ENCODE assay signal across 8 cellular contexts in genomic region chr11:124746621-124747243, GRCh38. TPM values are rescaled to one million over a fixed set of nuclear protein-coding genes. Genes with fewer than 3 reads are reported as not detected.
DNase-seq lines count a peak whose midpoint lies in the region; ATAC-seq and TF ChIP-seq lines count a peak whose summit lies in the region.

No MANE protein-coding gene starts in this region.

- TF ChIP-seq CTCF in Calu3 (IDR thresholded peaks at IDR 0.05; ENCODE audit: unreplicated experiment): peak; percentile 34
- peak; percentile 69 for TF ChIP-seq CTCF in astrocyte of the spinal cord (IDR thresholded peaks at IDR 0.05; ENCODE audit: low read depth, low read length)

- H3K9ac ChIP-seq in HUES48 (ENCODE audit: low read depth, low read length): no peak overlapping the region

- peaks cover 16% of the 10 kb centered on the region for H3K4me1 Mint-ChIP-seq in Calu3 (ENCODE audit: low read depth, unreplicated experiment)

- no peaks in the 10 kb centered on the region for H3K27me3 Mint-ChIP-seq in Calu3 (ENCODE audit: unreplicated experiment)

- H3K9me3 Mint-ChIP-seq in Calu3 (ENCODE audit: low read depth, unreplicated experiment): no peaks in the 10 kb centered on the region

- H3K27ac ChIP-seq in HUES48 (ENCODE audit: low read depth, low read length): peak overlapping the region; percentile 58

- no TSS peak for BruUV-seq in Calu3 (replicated peaks; lab: Mats Ljungman, UMichigan)

- CTCF ChIA-PET in Calu3 (lab: Charles Lee): interaction anchor here (0.6 to 1.5 kb wide), 7 partner anchors 12 to 130 kb away, joined by 3 to 13 read pairs (median 5); partner anchors contain the start of gene ESAM

- DNase-seq in Calu3 (peak; percentile 74), T follicular helper cell (ENCODE audit: low read depth) (peak; percentile 67), astrocyte of the spinal cord (ENCODE audit: low read depth, low spot score) (peak; percentile 76), T1000 (lab: John Stamatoyannopoulos, UW) (no peak)
- peak; percentile 77 for DNase-seq in stimulated activated CD4-positive, alpha-beta T cell treated with anti-CD3 and anti-CD28 coated beads, Interleukin-12 subunit alpha, Interleukin-12 subunit beta, amount 100 ng/mL, for 4 hours

- H3K4me3 ChIP-seq in HUES48 (ENCODE audit: low read depth, low read length): peak overlapping the region; percentile 87
- H3K4me3 ChIP-seq in astrocyte of the spinal cord (ENCODE audit: low read depth, low read length): peak overlapping the region; percentile 59
- H3K4me3 ChIP-seq in iPS-18c (ENCODE audit: insufficient read depth, low read depth, low read length): peak overlapping the region; percentile 84

- peak; percentile 92 for ATAC-seq in GM21367 (IDR thresholded peaks at IDR 0.05; ENCODE audit: unreplicated experiment)

- no peaks in the 10 kb centered on the region for H3K9me3 ChIP-seq in HUES48 (ENCODE audit: control insufficient read depth, insufficient read depth, low read length)
- H3K9me3 ChIP-seq in iPS-18c (ENCODE audit: control insufficient read depth, insufficient read depth, low read length): no peaks in the 10 kb centered on the region

- in situ Hi-C loops in astrocyte of the spinal cord (cut with HindIII; ENCODE audit: low sequenced_read_pairs): no loop called here

- peaks cover 99% of the 10 kb centered on the region for H3K27me3 ChIP-seq in HUES48 (ENCODE audit: control insufficient read depth, insufficient read depth, low read length)

- H3K4me3 Mint-ChIP-seq in Calu3 (ENCODE audit: low read depth, unreplicated experiment): peak overlapping the region; percentile 87

- peak overlapping the region; percentile 70 for H3K27ac Mint-ChIP-seq in Calu3 (ENCODE audit: unreplicated experiment)

- H3K36me3 ChIP-seq in HUES48 (ENCODE audit: control insufficient read depth, insufficient read depth, low read length): no peaks in the 10 kb centered on the region

- H3K36me3 Mint-ChIP-seq in Calu3 (ENCODE audit: insufficient read depth, unreplicated experiment): peaks cover 23% of the 10 kb centered on the region

- peaks cover 20% of the 10 kb centered on the region for H3K4me1 ChIP-seq in HUES48 (ENCODE audit: control insufficient read depth, insufficient read depth, low read length)

- intact Hi-C loops in Calu3 (cut with micrococcal nuclease; ENCODE audit: unreplicated experiment): loop anchor here (2.0 kb wide), 1 partner anchor 16 kb away; the partner anchor contains the start of gene ESAM

RNA-seq across cellular contexts. Expression of gene VSIG2, which starts 5.3 kb away (rescaled TPM):
- total RNA-seq in Calu3 (2022): not detected in 2 replicates

RNA-seq across cellular contexts. Expression of gene NRGN, which starts 7.0 kb away (rescaled TPM):
- 5.8 and 6.0 TPM in 2 replicates for total RNA-seq in Calu3 (2022)

RNA-seq across cellular contexts. Expression of gene ESAM, which starts 15.4 kb away (rescaled TPM):
- total RNA-seq in Calu3 (2022): 1.0 and 1.1 TPM in 2 replicates

RNA-seq across cellular contexts. Expression of gene MSANTD2, which starts 53.5 kb away (rescaled TPM):
- total RNA-seq in Calu3 (2022): 12.6 and 13.0 TPM in 2 replicates
